2 cellular contexts compared by ENCODE assay signal in the genomic region with DNA sequence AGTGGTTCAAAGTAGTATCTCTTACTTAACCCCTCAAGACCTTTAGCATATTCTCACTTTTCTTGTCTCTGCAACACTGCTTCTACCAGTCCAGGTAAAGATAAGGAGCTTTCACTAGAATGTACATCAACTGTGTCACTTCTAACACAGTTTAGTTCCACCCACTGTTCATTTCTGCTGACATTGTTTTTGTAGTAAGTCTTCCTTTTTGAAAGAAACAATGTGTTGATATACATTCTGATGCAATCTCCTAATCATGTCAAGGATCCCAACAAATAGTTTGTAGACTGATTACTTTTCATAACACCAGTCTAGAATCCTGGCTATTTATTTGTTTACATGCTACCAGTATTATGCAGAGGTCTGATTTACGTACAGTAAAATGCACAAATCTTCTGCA.
TF ChIP-seq lines count a peak whose summit lies in the region.

No MANE protein-coding gene starts in this region.

TF ChIP-seq in A549, 52 proteins besides CTCF, POLR2A, EP300 and RAD21:
- TF ChIP-seq RCOR1 (IDR thresholded peaks at IDR 0.05; ENCODE audit: low read depth, low read length) (no peak), FOXS1 (CRISPR knock-in tag; IDR thresholded peaks at IDR 0.05) (no peak), MAFK (IDR thresholded peaks at IDR 0.05; ENCODE audit: partially characterized antibody) (peak; percentile 38), HOXB5 (CRISPR knock-in tag; IDR thresholded peaks at IDR 0.05) (no peak), MAZ (IDR thresholded peaks at IDR 0.05; ENCODE audit: borderline replicate concordance, low read depth, low read length) (no peak)

TF ChIP-seq in endothelial cell of umbilical vein, 7 proteins besides CTCF, POLR2A, EP300 and RAD21:
- no peak for TF ChIP-seq POLR2AphosphoS5 (IDR thresholded peaks at IDR 0.05; ENCODE audit: insufficient read depth, low read depth, low read length)
- no peak for TF ChIP-seq FOS (IDR thresholded peaks at IDR 0.05; ENCODE audit: borderline replicate concordance, insufficient read depth, low read length)
- no peak for TF ChIP-seq MYC (IDR thresholded peaks at IDR 0.05; ENCODE audit: low read depth, low read length)
- no peak for TF ChIP-seq JUN (IDR thresholded peaks at IDR 0.05; ENCODE audit: borderline replicate concordance, insufficient read depth, insufficient read length, low read depth)
- TF ChIP-seq, protein P1, sequence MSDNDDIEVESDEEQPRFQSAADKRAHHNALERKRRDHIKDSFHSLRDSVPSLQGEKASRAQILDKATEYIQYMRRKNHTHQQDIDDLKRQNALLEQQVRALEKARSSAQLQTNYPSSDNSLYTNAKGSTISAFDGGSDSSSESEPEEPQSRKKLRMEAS (IDR thresholded peaks at IDR 0.05; ENCODE audit: insufficient read depth, insufficient read length), result no peak
- TF ChIP-seq GATA2 (IDR thresholded peaks at IDR 0.05; ENCODE audit: insufficient read depth, insufficient read length, low read depth, low read length), result no peak
- TF ChIP-seq EZH2 (IDR thresholded peaks at IDR 0.05; ENCODE audit: borderline replicate concordance, low read depth, low read length, severe bottlenecking), result no peak
